In the genomic region with DNA sequence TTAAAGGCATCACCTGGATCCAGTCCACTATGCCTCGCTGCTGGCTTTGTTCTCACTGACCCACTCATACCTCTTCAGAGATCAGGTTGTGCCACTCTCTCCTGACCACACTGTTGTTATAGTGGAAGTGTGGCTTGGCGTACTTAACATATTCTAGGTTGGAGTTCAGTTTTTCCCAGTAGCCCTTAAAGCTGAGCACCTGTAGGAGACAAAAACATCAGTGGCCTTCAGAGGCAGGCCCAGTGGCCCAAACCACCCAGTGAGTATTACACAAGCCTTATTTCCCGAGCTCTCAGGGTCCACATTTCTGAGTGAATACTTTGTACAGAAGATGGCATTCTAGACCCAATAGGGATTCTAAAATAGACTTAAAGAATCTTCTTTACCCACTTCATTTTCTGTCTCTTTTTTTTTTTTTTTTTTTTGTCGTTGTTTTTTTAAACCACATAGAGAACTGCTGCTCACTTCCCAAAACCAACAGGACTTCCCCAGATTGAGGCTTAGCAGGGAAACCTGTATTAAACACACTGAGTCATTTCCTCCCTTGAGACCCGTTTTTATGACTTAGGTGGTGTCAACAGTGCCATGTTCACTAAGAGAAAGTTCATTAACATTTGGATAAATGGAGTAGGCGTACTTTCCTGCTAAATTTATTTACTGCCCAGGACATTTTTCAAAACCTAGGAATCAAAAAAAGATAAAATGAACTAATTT, we compare ENCODE assay signal across 8 cellular contexts.
DNase-seq lines count a peak whose midpoint lies in the region; ATAC-seq and TF ChIP-seq lines count a peak whose summit lies in the region.

No MANE protein-coding gene starts in this region.

- no peaks in the 10 kb centered on the region for H3K79me2 ChIP-seq in mesendoderm (ENCODE audit: control insufficient read depth, insufficient read depth, low read length)

- H2AK5ac ChIP-seq in mesendoderm (ENCODE audit: low read length) = no peak overlapping the region

- no peaks in the 10 kb centered on the region for H3K9me3 ChIP-seq in sigmoid colon

- intact Hi-C loops in sigmoid colon (cut with DNase I) = no loop called here
- intact Hi-C loops in dorsolateral prefrontal cortex (cut with DNase I) = loop anchor here in 1 of 2 donors (5.0 kb wide), 2 partner anchors 83 to 203 kb away; no protein-coding TSS in a partner anchor
- intact Hi-C loops in posterior cingulate gyrus (cut with DNase I) = loop anchor here (2.0 kb wide), 1 partner anchor 202 kb away; no protein-coding TSS in a partner anchor

- no peak overlapping the region for H3K4me2 ChIP-seq in mesendoderm (ENCODE audit: low read length)

- H3K4me1 ChIP-seq in sigmoid colon (peaks cover 4 to 71% (median 61%) of the 10 kb centered on the region in 4 donors), mesendoderm (ENCODE audit: control insufficient read depth, low read depth, low read length) (no peaks in the 10 kb centered on the region)

- no peak overlapping the region for H3K18ac ChIP-seq in mesendoderm (ENCODE audit: low read length)

- TF ChIP-seq CTCF in sigmoid colon (IDR thresholded peaks at IDR 0.05) (no peak), dorsolateral prefrontal cortex (IDR thresholded peaks at IDR 0.05 in 54 of 56, conservative IDR thresholded peaks at IDR 0.05 in 2 of 56; ENCODE audit: low read depth in 1 of 56, partially characterized antibody in 56 of 56) (no peak)

- no peak overlapping the region for H3K23ac ChIP-seq in mesendoderm (ENCODE audit: low read length)

- H3K27ac ChIP-seq in sigmoid colon = peak overlapping the region; percentile 73 to 86 (median 84)
- H3K27ac ChIP-seq in dorsolateral prefrontal cortex = peak overlapping the region in 14 of 59 donors; percentile 21 to 59 (median 42)
- no peak overlapping the region for H3K27ac ChIP-seq in mesendoderm (ENCODE audit: low read depth, low read length)

- no peak for TF ChIP-seq EP300 in sigmoid colon (IDR thresholded peaks at IDR 0.05)

- ATAC-seq in GM19395 (IDR thresholded peaks at IDR 0.05; ENCODE audit: unreplicated experiment) (peak; percentile 55), HG03521 (IDR thresholded peaks at IDR 0.05; ENCODE audit: unreplicated experiment) (peak; percentile 39)

- no peak overlapping the region for H2BK15ac ChIP-seq in mesendoderm (replicated peaks; ENCODE audit: low read depth)

- no peak overlapping the region for H3K4ac ChIP-seq in mesendoderm (ENCODE audit: low read depth, low read length)

- H4K5ac ChIP-seq in mesendoderm (ENCODE audit: low read length) = no peak overlapping the region

- H3K56ac ChIP-seq in mesendoderm (ENCODE audit: low read length) = no peak overlapping the region

- H2BK5ac ChIP-seq in mesendoderm (ENCODE audit: low read length) = no peak overlapping the region

- no peak overlapping the region for H2BK120ac ChIP-seq in mesendoderm (ENCODE audit: low read depth, low read length)

- no peak overlapping the region for H3K9ac ChIP-seq in mesendoderm (ENCODE audit: low read length)

- no peaks in the 10 kb centered on the region for H3K79me1 ChIP-seq in mesendoderm (ENCODE audit: low read length)

- peak; percentile 60 for DNase-seq in DMS153 treated with DMSO at 0.1 percent for 48 hours (lab: John Stamatoyannopoulos, UW; ENCODE audit: unreplicated experiment)
- DNase-seq in activated T-cell treated with anti-CD3 and anti-CD28 coated beads, Interleukin-2, amount 50 U/mL, for 48 hours = peak; percentile 34 to 47
- no peak for DNase-seq in sigmoid colon
- no peak for DNase-seq in dorsolateral prefrontal cortex
- no peak for DNase-seq in posterior cingulate gyrus
- DNase-seq in mesendoderm = no peak

- WGBS in sigmoid colon, 2 donors = 56 to 66% methylated on average over 6 of the region's 6 CpGs
- no CpG with 5 or more reads among the region's 6 CpGs for WGBS in mesendoderm (ENCODE audit: extremely low coverage, insufficient coverage, low lambda C conversion rate)

- H3K27me3 ChIP-seq in sigmoid colon = no peaks in the 10 kb centered on the region
- H3K27me3 ChIP-seq in dorsolateral prefrontal cortex = no peaks in the 10 kb centered on the region
- no peaks in the 10 kb centered on the region for H3K27me3 ChIP-seq in mesendoderm (ENCODE audit: insufficient read depth, low read length, poor library complexity)

- H3K36me3 ChIP-seq in sigmoid colon = no peaks in the 10 kb centered on the region
- H3K36me3 ChIP-seq in mesendoderm (ENCODE audit: control insufficient read depth, insufficient read depth, low read length) = no peaks in the 10 kb centered on the region

- no peak overlapping the region for H4K8ac ChIP-seq in mesendoderm (ENCODE audit: low read depth, low read length)

- H3K4me3 ChIP-seq in sigmoid colon (no peak overlapping the region), dorsolateral prefrontal cortex (no peak overlapping the region), mesendoderm (ENCODE audit: low read length) (no peak overlapping the region)

- TF ChIP-seq POLR2A in sigmoid colon (IDR thresholded peaks at IDR 0.05) = no peak

Comparison
In these comparisons a context has a peak if more than half of its experiments do, and no peak if none do; other contexts are left out.
1. DNase-seq: peak in DMS153 treated with DMSO at 0.1 percent for 48 hours (single experiment) and activated T-cell treated with anti-CD3 and anti-CD28 coated beads, Interleukin-2, amount 50 U/mL, for 48 hours (2 of 2); none in sigmoid colon (single experiment), dorsolateral prefrontal cortex (0 of 10), posterior cingulate gyrus (0 of 10) and mesendoderm (single experiment).